ENCODE assay signal across 8 cellular contexts in genomic region chr1:38586993-38587646, GRCh38.
A peak's percentile ranks its signal among the peaks of the same experiment; 100 is the strongest.
DNase-seq lines count a peak whose midpoint lies in the region; ATAC-seq and TF ChIP-seq lines count a peak whose summit lies in the region.

No MANE protein-coding gene starts in this region.

- TF ChIP-seq EP300 in tibial nerve (IDR thresholded peaks at IDR 0.05) = no peak

- no peak overlapping the region for H3K4me2 ChIP-seq in Loucy (ENCODE audit: low read depth, low read length, poor library complexity, severe bottlenecking)

- H3K4me1 ChIP-seq in Loucy (ENCODE audit: insufficient read depth, low read length, poor library complexity, severe bottlenecking) (no peaks in the 10 kb centered on the region), tibial nerve (peaks cover 0 to 10% (median 0%) of the 10 kb centered on the region in 4 donors)

- H3K4me3 Mint-ChIP-seq in endothelial cell (ENCODE audit: unreplicated experiment) = no peak overlapping the region
- no peak overlapping the region for H3K4me3 Mint-ChIP-seq in natural killer cell treated with Interleukin-12 subunit alpha and Interleukin-12 subunit beta and Interleukin-15 and Interleukin-18, amount 100 ng/mL, for 72 hours

- H4K20me1 ChIP-seq in Loucy (ENCODE audit: insufficient read depth, low read length, poor library complexity, severe bottlenecking) = no peaks in the 10 kb centered on the region

- H3K9ac ChIP-seq in Loucy (ENCODE audit: low read depth, low read length, poor library complexity, severe bottlenecking) = no peak overlapping the region

- H3K9me2 ChIP-seq in Loucy (replicated peaks; ENCODE audit: low read depth, low read length) = no peaks in the 10 kb centered on the region

- no peaks in the 10 kb centered on the region for H3F3A ChIP-seq in Loucy (ENCODE audit: low read depth)

- H3K9me3 Mint-ChIP-seq in endothelial cell (ENCODE audit: unreplicated experiment) = no peaks in the 10 kb centered on the region
- H3K9me3 Mint-ChIP-seq in natural killer cell treated with Interleukin-12 subunit alpha and Interleukin-12 subunit beta and Interleukin-15 and Interleukin-18, amount 100 ng/mL, for 72 hours = no peaks in the 10 kb centered on the region

- H3K36me3 ChIP-seq in Loucy (ENCODE audit: insufficient read depth, low read length) = no peaks in the 10 kb centered on the region
- H3K36me3 ChIP-seq in tibial nerve = no peaks in the 10 kb centered on the region

- peak; percentile 2 for DNase-seq in G401 (ENCODE audit: low spot score)
- DNase-seq in activated CD4-positive, alpha-beta T cell treated with anti-CD3 and anti-CD28 coated beads, Interleukin-2, amount 50 U/mL, for 4 hours = peak; percentile 37 to 44
- DNase-seq in endothelial cell (ENCODE audit: low spot score) = peak; percentile 73
- no peak for DNase-seq in natural killer cell treated with Interleukin-12 subunit alpha and Interleukin-12 subunit beta and Interleukin-15 and Interleukin-18, amount 100 ng/mL, for 72 hours (ENCODE audit: low spot score)
- DNase-seq in tibial nerve (ENCODE audit: low spot score in 2 of 2) = no peak

- peak; percentile 62 to 75 for ATAC-seq in natural killer cell treated with Interleukin-12 subunit alpha and Interleukin-12 subunit beta and Interleukin-15 and Interleukin-18, amount 100 ng/mL, for 72 hours
- ATAC-seq in HG03354 (IDR thresholded peaks at IDR 0.05; ENCODE audit: poor library complexity, severe bottlenecking, unreplicated experiment) (no peak), HG03097 (IDR thresholded peaks at IDR 0.05; ENCODE audit: low FRiP score, unreplicated experiment) (no peak)

- H3K36me3 Mint-ChIP-seq in endothelial cell (ENCODE audit: low read depth, unreplicated experiment) = no peaks in the 10 kb centered on the region
- H3K36me3 Mint-ChIP-seq in natural killer cell treated with Interleukin-12 subunit alpha and Interleukin-12 subunit beta and Interleukin-15 and Interleukin-18, amount 100 ng/mL, for 72 hours = no peaks in the 10 kb centered on the region

- H3K4me1 Mint-ChIP-seq in endothelial cell (ENCODE audit: unreplicated experiment) = no peaks in the 10 kb centered on the region
- peaks cover 0 to 13% of the 10 kb centered on the region in 2 donors for H3K4me1 Mint-ChIP-seq in natural killer cell treated with Interleukin-12 subunit alpha and Interleukin-12 subunit beta and Interleukin-15 and Interleukin-18, amount 100 ng/mL, for 72 hours (ENCODE audit: low read depth in 2 of 2)

- H3K27me3 ChIP-seq in Loucy (ENCODE audit: insufficient read depth, low read length, poor library complexity, severe bottlenecking) (no peaks in the 10 kb centered on the region), tibial nerve (no peaks in the 10 kb centered on the region)

- H3K79me2 ChIP-seq in Loucy (ENCODE audit: insufficient read depth, low read length) = no peaks in the 10 kb centered on the region

- WGBS in tibial nerve, 2 donors = 38 to 44% methylated on average over 9 of the region's 9 CpGs

- H3K9me3 ChIP-seq in Loucy (ENCODE audit: insufficient read depth, low read depth, low read length) (no peaks in the 10 kb centered on the region), tibial nerve (peaks cover 0 to 7% (median 0%) of the 10 kb centered on the region in 4 donors)

- H3K27ac Mint-ChIP-seq in endothelial cell (ENCODE audit: unreplicated experiment) = no peak overlapping the region
- no peak overlapping the region for H3K27ac Mint-ChIP-seq in natural killer cell treated with Interleukin-12 subunit alpha and Interleukin-12 subunit beta and Interleukin-15 and Interleukin-18, amount 100 ng/mL, for 72 hours

- in situ Hi-C loops in G401 (cut with HindIII; ENCODE audit: low sequenced_read_pairs) = no loop called here

- H3K27me3 Mint-ChIP-seq in endothelial cell (ENCODE audit: unreplicated experiment) = peaks cover 7% of the 10 kb centered on the region
- H3K27me3 Mint-ChIP-seq in natural killer cell treated with Interleukin-12 subunit alpha and Interleukin-12 subunit beta and Interleukin-15 and Interleukin-18, amount 100 ng/mL, for 72 hours = peaks cover 6 to 11% of the 10 kb centered on the region in 2 donors

- no peak overlapping the region for H3K4me3 ChIP-seq in Loucy (ENCODE audit: low read length, poor library complexity, severe bottlenecking)
- H3K4me3 ChIP-seq in tibial nerve = no peak overlapping the region

- TF ChIP-seq CTCF in Loucy (conservative IDR thresholded peaks at IDR 0.05; ENCODE audit: low read length) (peak; percentile 94), endothelial cell (IDR thresholded peaks at IDR 0.05; ENCODE audit: unreplicated experiment) (peak; percentile 91), tibial nerve (IDR thresholded peaks at IDR 0.05) (peak; percentile 39 to 72 (median 59))

- H3K27ac ChIP-seq in tibial nerve = peak overlapping the region in 2 of 4 donors; percentile 19 to 25

- no peak for TF ChIP-seq POLR2A in tibial nerve (IDR thresholded peaks at IDR 0.05)

- H2AFZ ChIP-seq in Loucy (ENCODE audit: low read length) = no peak overlapping the region

Comparison
In these comparisons a context has a peak if more than half of its experiments do, and no peak if none do; other contexts are left out.
1. DNase-seq: peak in G401 (single experiment), activated CD4-positive, alpha-beta T cell treated with anti-CD3 and anti-CD28 coated beads, Interleukin-2, amount 50 U/mL, for 4 hours (2 of 2) and endothelial cell (single experiment); none in natural killer cell treated with Interleukin-12 subunit alpha and Interleukin-12 subunit beta and Interleukin-15 and Interleukin-18, amount 100 ng/mL, for 72 hours (single experiment) and tibial nerve (0 of 2).
2. ATAC-seq: peak in natural killer cell treated with Interleukin-12 subunit alpha and Interleukin-12 subunit beta and Interleukin-15 and Interleukin-18, amount 100 ng/mL, for 72 hours (2 of 2); none in HG03354 (single experiment) and HG03097 (single experiment).
3. Peak in every context shown above with its lines, with median percentiles within 50 percentile points of each other: CTCF ChIP-seq.